ENCODE assay signal across 8 cellular contexts in genomic region chr9:128636024-128636390, GRCh38. TPM values are rescaled to one million over a fixed set of nuclear protein-coding genes. Genes with fewer than 3 reads are reported as not detected.
DNase-seq lines count a peak whose midpoint lies in the region; ATAC-seq, FAIRE-seq and TF ChIP-seq lines count a peak whose summit lies in the region.

No MANE protein-coding gene starts in this region.

- peak overlapping the region; percentile 80 for H3K27ac Mint-ChIP-seq in astrocyte (ENCODE audit: unreplicated experiment)

- intact Hi-C loops in transverse colon (cut with DNase I; ENCODE audit: low total_unique reads), result no loop called here

- FAIRE-seq in astrocyte (lab: Jason Lieb, UNC), result no peak

- no peak overlapping the region for H3K4me3 Mint-ChIP-seq in astrocyte (ENCODE audit: unreplicated experiment)

- TF ChIP-seq POLR2A in transverse colon (IDR thresholded peaks at IDR 0.05), result no peak

- peaks cover 13% of the 10 kb centered on the region for H3K36me3 Mint-ChIP-seq in astrocyte (ENCODE audit: low read depth, unreplicated experiment)

- no peak overlapping the region for H2AFZ ChIP-seq in astrocyte (ENCODE audit: low read depth, low read length)

- no peaks in the 10 kb centered on the region for H3K9me3 Mint-ChIP-seq in astrocyte (ENCODE audit: unreplicated experiment)

- H3K4me3 ChIP-seq in astrocyte (ENCODE audit: insufficient read depth, low read depth, low read length) (no peak overlapping the region), transverse colon (peak overlapping the region in 2 of 4 donors; percentile 7 to 27)

- H3K79me2 ChIP-seq in astrocyte (ENCODE audit: insufficient read depth, low read length), result no peaks in the 10 kb centered on the region

- no peak for ATAC-seq in HG03135 (IDR thresholded peaks at IDR 0.05; ENCODE audit: unreplicated experiment)

- no peaks in the 10 kb centered on the region for H3K4me1 Mint-ChIP-seq in astrocyte (ENCODE audit: low read depth, unreplicated experiment)

- H3K4me1 ChIP-seq in astrocyte (ENCODE audit: insufficient read depth, low read length), result peaks cover 17% of the 10 kb centered on the region
- peaks cover 15 to 23% (median 18%) of the 10 kb centered on the region in 4 donors for H3K4me1 ChIP-seq in transverse colon

- peak overlapping the region; percentile 86 for H3K4me2 ChIP-seq in astrocyte (ENCODE audit: low read length)

- H3K9ac ChIP-seq in astrocyte (ENCODE audit: low read length), result peak overlapping the region; percentile 82

- in situ Hi-C loops in transverse colon (cut with MboI; ENCODE audit: low pct_ligation_motif_present in 1 of 4, low pct_unique_long_range_greater_than_20kb in 1 of 4, low sequenced_read_pairs in 3 of 4), result no loop called here

- no peaks in the 10 kb centered on the region for H3K27me3 ChIP-seq in astrocyte (ENCODE audit: insufficient read depth, low read length)
- no peaks in the 10 kb centered on the region for H3K27me3 ChIP-seq in layer of hippocampus (ENCODE audit: control insufficient read depth, insufficient read depth, low read length)
- H3K27me3 ChIP-seq in transverse colon, result no peaks in the 10 kb centered on the region

- peaks cover 24% of the 10 kb centered on the region for H4K20me1 ChIP-seq in astrocyte (ENCODE audit: insufficient read depth, low read length)

- H3K9me3 ChIP-seq in astrocyte (ENCODE audit: insufficient read depth, low read depth, low read length) (no peaks in the 10 kb centered on the region), transverse colon (no peaks in the 10 kb centered on the region)

- no peak for TF ChIP-seq EP300 in transverse colon (IDR thresholded peaks at IDR 0.05; ENCODE audit: low read depth)

- H3K27ac ChIP-seq in astrocyte (ENCODE audit: low read depth, low read length), result peak overlapping the region; percentile 89
- H3K27ac ChIP-seq in layer of hippocampus (ENCODE audit: low read depth, low read length), result peak overlapping the region; percentile 65
- H3K27ac ChIP-seq in transverse colon, result peak overlapping the region; percentile 85 to 92 (median 88)

- peak; percentile 75 for DNase-seq in HuH-7.5 (ENCODE audit: low spot score)
- DNase-seq in astrocyte (ENCODE audit: low read depth), result no peak
- peak; percentile 75 for DNase-seq in transverse colon
- DNase-seq in OCI-M1 (lab: John Stamatoyannopoulos, UW), result no peak
- no peak for DNase-seq in NCI-H1048 (lab: John Stamatoyannopoulos, UW)
- DNase-seq in AG08396 (ENCODE audit: low spot score), result no peak

- WGBS in transverse colon (ENCODE audit: low coverage in 1 of 2), 2 donors, result 86% methylated on average over 11 of the region's 16 CpGs; no CpG with 5 or more reads in 1 of the 2 donors

- no peak for TF ChIP-seq CTCF in astrocyte (IDR thresholded peaks at IDR 0.05; ENCODE audit: insufficient read depth, low read depth, low read length)
- TF ChIP-seq CTCF in transverse colon (IDR thresholded peaks at IDR 0.05), result peak in 4 of 5 experiments; percentile 32 to 52 (median 35)

- no peaks in the 10 kb centered on the region for H3K27me3 Mint-ChIP-seq in astrocyte (ENCODE audit: low read depth, unreplicated experiment)

- H3K36me3 ChIP-seq in astrocyte (ENCODE audit: insufficient read depth, low read length) (peaks cover 28% of the 10 kb centered on the region), transverse colon (peaks cover 0 to 20% (median 16%) of the 10 kb centered on the region in 4 donors)

RNA-seq across cellular contexts. Expression of gene DYNC2I2, which starts 20.6 kb away (rescaled TPM):
- total RNA-seq in astrocyte, result 19.5 and 20.6 TPM in 2 replicates
- total RNA-seq in transverse colon, result 100 to 1,000 TPM in 2 of 4 donors, 10 to 100 TPM in 2; 41.4 to 160 (median 94.9) TPM

RNA-seq across cellular contexts. Expression of gene SET, which starts 53.0 kb away (rescaled TPM):
- total RNA-seq in astrocyte (361 and 397 TPM in 2 replicates), transverse colon (100 to 1,000 TPM in 1 of 4 donors, 10 to 100 TPM in 3; 29.2 to 153 (median 64.4) TPM)

Comparison
In these comparisons a context has a peak if more than half of its experiments do, and no peak if none do; other contexts are left out.
1. DNase-seq: peak in HuH-7.5 (single experiment) and transverse colon (single experiment); none in astrocyte (single experiment), OCI-M1 (single experiment), NCI-H1048 (single experiment) and AG08396 (single experiment).
2. Peak in every context shown above with its lines, with median percentiles within 50 percentile points of each other: H3K27ac ChIP-seq.